Comparison of ENCODE assay signal across 8 cellular contexts in genomic region chr2:230987137-230988020, GRCh38. TPM values are rescaled to one million over a fixed set of nuclear protein-coding genes. Genes with fewer than 3 reads are reported as not detected.
A peak's percentile ranks its signal among the peaks of the same experiment; 100 is the strongest.
DNase-seq lines count a peak whose midpoint lies in the region; ATAC-seq and TF ChIP-seq lines count a peak whose summit lies in the region.

No MANE protein-coding gene starts in this region.

- no peak overlapping the region for H3K9ac ChIP-seq in HUES48 (ENCODE audit: low read depth, low read length)

- POLR2A ChIA-PET in PC-9 (lab: Charles Lee; ENCODE audit: unreplicated experiment) = interaction anchor here (0.7 kb wide), 2 partner anchors 13 to 43 kb away, joined by 4 read pairs; no protein-coding TSS in a partner anchor

- peak overlapping the region; percentile 26 for H3K4me3 Mint-ChIP-seq in activated T-helper 1 cell treated with anti-CD3 and anti-CD28 coated beads, Interleukin-12 subunit alpha, Interleukin-12 subunit beta, Interleukin-2, Interleukin-4 antibody, amounts not matched to agents 30 ng/mL and 10 ng/mL and 1 ng/mL, durations not matched to agents 14 hours and 24 hours and 36 hours
- H3K4me3 Mint-ChIP-seq in natural killer cell = peak overlapping the region; percentile 45
- peak overlapping the region; percentile 71 for H3K4me3 Mint-ChIP-seq in stimulated activated effector memory CD8-positive, alpha-beta T cell treated with anti-CD3 and anti-CD28 coated beads, Interleukin-12 subunit alpha, Interleukin-12 subunit beta, amount 100 ng/mL, for 72 hours

- H3K27me3 ChIP-seq in HUES48 (ENCODE audit: control insufficient read depth, insufficient read depth, low read length) (peaks cover 3% of the 10 kb centered on the region; the same call in 1 of the 2 replicates), PC-9 (ENCODE audit: insufficient read depth, low read depth) (peaks cover 6% of the 10 kb centered on the region)

- H3K4me3 ChIP-seq in GM12865 (ENCODE audit: low read depth, low read length) (peak overlapping the region; percentile 96), HUES48 (ENCODE audit: low read depth, low read length) (peak overlapping the region; percentile 57), PC-9 (peak overlapping the region; percentile 64), fibroblast of the aortic adventitia (ENCODE audit: low read depth, low read length) (peak overlapping the region; percentile 61)

- H3K27me3 Mint-ChIP-seq in activated T-helper 1 cell treated with anti-CD3 and anti-CD28 coated beads, Interleukin-12 subunit alpha, Interleukin-12 subunit beta, Interleukin-2, Interleukin-4 antibody, amounts not matched to agents 30 ng/mL and 10 ng/mL and 1 ng/mL, durations not matched to agents 14 hours and 24 hours and 36 hours (ENCODE audit: insufficient read depth) = peaks cover 39% of the 10 kb centered on the region
- H3K27me3 Mint-ChIP-seq in natural killer cell (ENCODE audit: low read depth in 2 of 2) = peaks cover 49 to 60% of the 10 kb centered on the region in 2 donors

- BruUV-seq in PC-9 (replicated peaks; lab: Mats Ljungman, UMichigan) = no TSS peak

- H3K4me1 Mint-ChIP-seq in activated T-helper 1 cell treated with anti-CD3 and anti-CD28 coated beads, Interleukin-12 subunit alpha, Interleukin-12 subunit beta, Interleukin-2, Interleukin-4 antibody, amounts not matched to agents 30 ng/mL and 10 ng/mL and 1 ng/mL, durations not matched to agents 14 hours and 24 hours and 36 hours (ENCODE audit: low read depth) = peaks cover 35% of the 10 kb centered on the region
- peaks cover 0 to 7% of the 10 kb centered on the region in 2 donors for H3K4me1 Mint-ChIP-seq in natural killer cell
- peaks cover 35% of the 10 kb centered on the region for H3K4me1 Mint-ChIP-seq in stimulated activated effector memory CD8-positive, alpha-beta T cell treated with anti-CD3 and anti-CD28 coated beads, Interleukin-12 subunit alpha, Interleukin-12 subunit beta, amount 100 ng/mL, for 72 hours

- no peaks in the 10 kb centered on the region for H3K79me2 ChIP-seq in PC-9 (ENCODE audit: low read depth)

- H3K27ac ChIP-seq in HUES48 (ENCODE audit: low read depth, low read length) (no peak overlapping the region), PC-9 (no peak overlapping the region)

- intact Hi-C loops in PC-9 (cut with micrococcal nuclease; ENCODE audit: unreplicated experiment) = loop anchor here (1.0 to 10.0 kb wide), 4 partner anchors 85 to 427 kb away; no protein-coding TSS in a partner anchor
- intact Hi-C loops in activated T-helper 1 cell treated with anti-CD3 and anti-CD28 coated beads, Interleukin-12 subunit alpha, Interleukin-12 subunit beta, Interleukin-2, Interleukin-4 antibody, amounts not matched to agents 30 ng/mL and 10 ng/mL and 1 ng/mL, durations not matched to agents 14 hours and 24 hours and 36 hours (cut with micrococcal nuclease) = loop anchor here (1.0 to 10.0 kb wide), 5 partner anchors 65 to 557 kb away; no protein-coding TSS in a partner anchor
- intact Hi-C loops in natural killer cell (cut with micrococcal nuclease) = loop anchor here (1.0 kb wide), 3 partner anchors 85 to 163 kb away; no protein-coding TSS in a partner anchor

- H2AFZ ChIP-seq in PC-9 = peak overlapping the region; percentile 96

- H3K36me3 Mint-ChIP-seq in activated T-helper 1 cell treated with anti-CD3 and anti-CD28 coated beads, Interleukin-12 subunit alpha, Interleukin-12 subunit beta, Interleukin-2, Interleukin-4 antibody, amounts not matched to agents 30 ng/mL and 10 ng/mL and 1 ng/mL, durations not matched to agents 14 hours and 24 hours and 36 hours (ENCODE audit: low read depth) = no peaks in the 10 kb centered on the region
- no peaks in the 10 kb centered on the region for H3K36me3 Mint-ChIP-seq in natural killer cell
- H3K36me3 Mint-ChIP-seq in stimulated activated effector memory CD8-positive, alpha-beta T cell treated with anti-CD3 and anti-CD28 coated beads, Interleukin-12 subunit alpha, Interleukin-12 subunit beta, amount 100 ng/mL, for 72 hours = peaks cover 27% of the 10 kb centered on the region

- no peaks in the 10 kb centered on the region for H3K9me3 Mint-ChIP-seq in activated T-helper 1 cell treated with anti-CD3 and anti-CD28 coated beads, Interleukin-12 subunit alpha, Interleukin-12 subunit beta, Interleukin-2, Interleukin-4 antibody, amounts not matched to agents 30 ng/mL and 10 ng/mL and 1 ng/mL, durations not matched to agents 14 hours and 24 hours and 36 hours
- no peaks in the 10 kb centered on the region for H3K9me3 Mint-ChIP-seq in natural killer cell
- H3K9me3 Mint-ChIP-seq in stimulated activated effector memory CD8-positive, alpha-beta T cell treated with anti-CD3 and anti-CD28 coated beads, Interleukin-12 subunit alpha, Interleukin-12 subunit beta, amount 100 ng/mL, for 72 hours = no peaks in the 10 kb centered on the region

- CTCF ChIA-PET in PC-9 (lab: Charles Lee) = interaction anchor here (0.6 to 0.7 kb wide), 3 partner anchors 66 to 820 kb away, joined by 3 to 5 read pairs (median 4); no protein-coding TSS in a partner anchor

- H3K4me1 ChIP-seq in HUES48 (ENCODE audit: control insufficient read depth, insufficient read depth, low read length) = peaks cover 7% of the 10 kb centered on the region
- peaks cover 3% of the 10 kb centered on the region; the same call in 1 of the 2 replicates for H3K4me1 ChIP-seq in PC-9 (replicated peaks; ENCODE audit: insufficient read depth)

- TF ChIP-seq CTCF in GM12865 (IDR thresholded peaks at IDR 0.05; ENCODE audit: insufficient read depth, low read depth, low read length, missing control alignments) (peak; percentile 89), PC-9 (conservative IDR thresholded peaks at IDR 0.05) (peak; percentile 91), fibroblast of the aortic adventitia (IDR thresholded peaks at IDR 0.05; ENCODE audit: insufficient read depth, low read length) (peak; percentile 93), natural killer cell (IDR thresholded peaks at IDR 0.05) (peak; percentile 96)

- DNase-seq in GM12865 (ENCODE audit: low read depth) (peak; percentile 90), PC-9 (peak in 1 of 2 experiments; percentile 82), fibroblast of the aortic adventitia (ENCODE audit: low read depth) (peak; percentile 61), natural killer cell (peak; percentile 82)
- peak; percentile 68 for DNase-seq in activated T-helper 1 cell treated with anti-CD3 and anti-CD28 coated beads, Interleukin-12 subunit alpha, Interleukin-12 subunit beta, Interleukin-2, Interleukin-4 antibody, amounts not matched to agents 30 ng/mL and 10 ng/mL and 1 ng/mL, durations not matched to agents 14 hours and 24 hours and 36 hours (ENCODE audit: low spot score)
- DNase-seq in stimulated activated effector memory CD8-positive, alpha-beta T cell treated with anti-CD3 and anti-CD28 coated beads, Interleukin-12 subunit alpha, Interleukin-12 subunit beta, amount 100 ng/mL, for 72 hours (ENCODE audit: low spot score in 2 of 2) = peak; percentile 84 to 91

- H3K36me3 ChIP-seq in HUES48 (ENCODE audit: control insufficient read depth, insufficient read depth, low read length) (no peaks in the 10 kb centered on the region), PC-9 (ENCODE audit: low read depth) (no peaks in the 10 kb centered on the region)

- ATAC-seq in natural killer cell = peak; percentile 77 to 95 (median 93)
- peak; percentile 54 for ATAC-seq in stimulated activated effector memory CD8-positive, alpha-beta T cell treated with anti-CD3 and anti-CD28 coated beads, Interleukin-12 subunit alpha, Interleukin-12 subunit beta, amount 100 ng/mL, for 72 hours
- ATAC-seq in HG02870 (IDR thresholded peaks at IDR 0.05; ENCODE audit: unreplicated experiment) = no peak

- no peaks in the 10 kb centered on the region for H3K9me2 ChIP-seq in PC-9 (ENCODE audit: insufficient read depth)

- no peaks in the 10 kb centered on the region for H4K20me1 ChIP-seq in PC-9 (ENCODE audit: insufficient read depth)

- peak overlapping the region; percentile 99 for H3K4me2 ChIP-seq in PC-9

- no peak overlapping the region for H3K27ac Mint-ChIP-seq in activated T-helper 1 cell treated with anti-CD3 and anti-CD28 coated beads, Interleukin-12 subunit alpha, Interleukin-12 subunit beta, Interleukin-2, Interleukin-4 antibody, amounts not matched to agents 30 ng/mL and 10 ng/mL and 1 ng/mL, durations not matched to agents 14 hours and 24 hours and 36 hours
- no peak overlapping the region for H3K27ac Mint-ChIP-seq in natural killer cell
- H3K27ac Mint-ChIP-seq in stimulated activated effector memory CD8-positive, alpha-beta T cell treated with anti-CD3 and anti-CD28 coated beads, Interleukin-12 subunit alpha, Interleukin-12 subunit beta, amount 100 ng/mL, for 72 hours = peak overlapping the region; percentile 57

- no peaks in the 10 kb centered on the region for H3K9me3 ChIP-seq in HUES48 (ENCODE audit: control insufficient read depth, insufficient read depth, low read length)
- no peaks in the 10 kb centered on the region for H3K9me3 ChIP-seq in PC-9 (ENCODE audit: insufficient read depth, low read depth)

- no peaks in the 10 kb centered on the region for H3F3A ChIP-seq in PC-9 (ENCODE audit: insufficient read depth, low read depth)

RNA-seq across cellular contexts. Expression of gene SPATA3, which starts 8.5 kb away (rescaled TPM):
- total RNA-seq in PC-9 (2021) = not detected in 2 replicates
- not detected in 2 replicates for total RNA-seq in activated T-helper 1 cell treated with anti-CD3 and anti-CD28 coated beads, Interleukin-12 subunit alpha, Interleukin-12 subunit beta, Interleukin-2, Interleukin-4 antibody, amounts not matched to agents 30 ng/mL and 10 ng/mL and 1 ng/mL, durations not matched to agents 14 hours and 24 hours and 36 hours
- total RNA-seq in fibroblast of the aortic adventitia (ENCODE audit: low replicate concordance) = not detected in 2 replicates
- not detected for total RNA-seq in natural killer cell

RNA-seq across cellular contexts. Expression of gene C2orf72, which starts 49.9 kb away (rescaled TPM):
- total RNA-seq in PC-9 (2021) = 0.13 TPM in 1 of 2 replicates, not detected in the other
- total RNA-seq in activated T-helper 1 cell treated with anti-CD3 and anti-CD28 coated beads, Interleukin-12 subunit alpha, Interleukin-12 subunit beta, Interleukin-2, Interleukin-4 antibody, amounts not matched to agents 30 ng/mL and 10 ng/mL and 1 ng/mL, durations not matched to agents 14 hours and 24 hours and 36 hours = 0.15 TPM in 1 of 2 replicates, not detected in the other
- total RNA-seq in fibroblast of the aortic adventitia (ENCODE audit: low replicate concordance) = not detected in 2 replicates
- total RNA-seq in natural killer cell = not detected
